21 cellular contexts compared by ENCODE assay signal in the genomic region with DNA sequence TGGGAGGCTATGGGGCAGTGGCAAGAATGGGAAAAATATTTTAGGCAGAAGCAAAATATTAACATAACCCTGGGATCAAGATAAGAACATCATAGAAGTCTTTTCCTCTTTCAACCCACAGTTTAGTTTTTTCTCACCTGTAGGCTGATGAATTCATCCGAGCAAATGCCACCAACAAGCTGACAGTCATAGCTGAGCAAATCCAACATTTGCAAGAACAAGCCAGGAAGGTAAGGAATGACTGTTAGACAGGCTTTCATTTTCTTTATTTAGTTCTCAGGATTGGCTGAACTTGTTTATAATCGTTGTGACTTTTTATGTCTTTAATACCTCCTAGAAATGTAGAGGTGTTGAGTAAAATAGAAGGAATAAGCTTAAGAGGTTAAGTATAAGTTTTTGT. TPM values are rescaled to one million over a fixed set of nuclear protein-coding genes. Genes with fewer than 3 reads are reported as not detected.
"Had no signal": no experiment of that assay in that cellular context is flagged by ENCODE, and none has a peak within 500 bp of the region (broad histone marks: within the 10 kb centered on the region; RNA-seq: fewer than 3 reads in every experiment).

No MANE protein-coding gene starts in this region.

- DNase-seq: activated CD4-positive, alpha-beta T cell treated with anti-CD3 and anti-CD28 coated beads, Interleukin-2, amount 50 U/mL, for 1 hour; activated naive CD4-positive, alpha-beta T cell treated with anti-CD3 and anti-CD28 coated beads, Interleukin-2, amount 50 U/mL, for 16 hours; colonic mucosa; dorsolateral prefrontal cortex; esophagus squamous epithelium; gastrocnemius medialis; right cardiac atrium; stimulated activated CD4-positive, alpha-beta T cell treated with anti-CD3 and anti-CD28 coated beads, Interleukin-4, amount 100 ng/mL, for 24 hours; stomach; T-helper 1 cell had no signal

- H2AFZ ChIP-seq: parathyroid adenoma had no signal

- H3K9me3 Mint-ChIP-seq: memory B cell; natural killer cell treated with Interleukin-12 subunit alpha and Interleukin-12 subunit beta and Interleukin-15 and Interleukin-18, amount 100 ng/mL, for 72 hours had no signal

- ATAC-seq: gastrocnemius medialis; natural killer cell treated with Interleukin-12 subunit alpha and Interleukin-12 subunit beta and Interleukin-15 and Interleukin-18, amount 100 ng/mL, for 72 hours; right cardiac atrium had no signal

- H3K4me3 ChIP-seq: breast epithelium, colonic mucosa, dorsolateral prefrontal cortex, esophagus squamous epithelium, gastrocnemius medialis, SJSA1, stomach, suprapubic skin, tibial nerve had no signal

- H3K27ac Mint-ChIP-seq: memory B cell had no signal

- H3K27me3 Mint-ChIP-seq: memory B cell; natural killer cell treated with Interleukin-12 subunit alpha and Interleukin-12 subunit beta and Interleukin-15 and Interleukin-18, amount 100 ng/mL, for 72 hours had no signal

- H3K9ac ChIP-seq: parathyroid adenoma had no signal

- H3K4me3 Mint-ChIP-seq: memory B cell; natural killer cell treated with Interleukin-12 subunit alpha and Interleukin-12 subunit beta and Interleukin-15 and Interleukin-18, amount 100 ng/mL, for 72 hours had no signal

- H3K27me3 ChIP-seq: breast epithelium, colonic mucosa, dorsolateral prefrontal cortex, esophagus squamous epithelium, gastrocnemius medialis, neutrophil, SJSA1, stomach, suprapubic skin, tibial nerve had no signal

- H3K4me1 ChIP-seq: breast epithelium, colonic mucosa, parathyroid adenoma, SJSA1 had no signal

- H3K27ac ChIP-seq: breast epithelium, colonic mucosa, esophagus squamous epithelium, gastrocnemius medialis, neutrophil, parathyroid adenoma, SJSA1, stomach, suprapubic skin, tibial nerve had no signal

RNA-seq across cellular contexts. Expression of a gene that starts 11.4 kb away (rescaled TPM):
- total RNA-seq: esophagus squamous epithelium, pulmonary artery endothelial cell, SJSA1, urinary bladder had no signal
- polyA plus RNA-seq: liver, right cardiac atrium had no signal

RNA-seq across cellular contexts. Expression of a gene that starts 33.4 kb away (rescaled TPM):
- total RNA-seq: colonic mucosa; natural killer cell treated with Interleukin-12 subunit alpha and Interleukin-12 subunit beta and Interleukin-15 and Interleukin-18, amount 100 ng/mL, for 72 hours; pulmonary artery endothelial cell; right cardiac atrium; SJSA1 had no signal
- polyA plus RNA-seq: stomach had no signal
